In the genomic region with DNA sequence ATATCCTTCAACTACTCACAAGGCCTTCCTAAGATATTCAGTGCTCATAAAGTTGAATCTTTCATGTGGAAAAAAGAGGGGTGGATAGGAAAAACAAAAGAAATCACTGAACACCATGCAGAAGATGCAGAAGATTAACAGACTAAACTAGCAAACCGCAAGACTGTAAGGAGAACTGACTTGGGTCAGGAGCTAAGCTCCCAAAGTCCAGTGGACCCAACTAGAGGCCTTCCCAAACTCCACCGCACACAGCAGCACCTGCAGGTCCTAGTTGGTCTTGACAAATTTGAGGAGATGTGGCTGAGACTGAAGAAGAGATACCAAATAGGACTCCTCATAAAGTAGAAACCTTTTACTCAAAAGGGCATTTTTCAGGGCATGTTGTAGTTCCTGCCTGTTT, we compare ENCODE assay signal across 24 cellular contexts. TPM values are rescaled to one million over a fixed set of nuclear protein-coding genes. Genes with fewer than 3 reads are reported as not detected.
DNase-seq lines count a peak whose midpoint lies in the region; ATAC-seq and TF ChIP-seq lines count a peak whose summit lies in the region.
"Had no signal": no experiment of that assay in that cellular context is flagged by ENCODE, and none has a peak within 500 bp of the region (broad histone marks: within the 10 kb centered on the region; RNA-seq: fewer than 3 reads in every experiment).

No MANE protein-coding gene starts in this region.

- H3K27me3 ChIP-seq in IMR-90 (ENCODE audit: control insufficient read depth, insufficient read depth, low read length): no peaks in the 10 kb centered on the region
- H3K27me3 ChIP-seq: cardiac muscle cell, tibial artery had no signal

- H3K9me1 ChIP-seq in IMR-90 (ENCODE audit: insufficient read depth, low read length): peaks cover 17% of the 10 kb centered on the region

- intact Hi-C loops in activated CD8-positive, alpha-beta T cell treated with anti-CD3 and anti-CD28 coated beads for 36 hours (cut with micrococcal nuclease): no loop called here
- intact Hi-C loops in IMR-90 (cut with micrococcal nuclease): no loop called here
- intact Hi-C loops in activated T-helper 2 cell treated with anti-CD3 and anti-CD28 coated beads, Interferon-gamma antibody, Interleukin-2, Interleukin-4, amounts not matched to agents 10 μg/mL and 5 μg/mL and 100 μg/mL, durations not matched to agents 14 hours and 24 hours and 36 hours (cut with micrococcal nuclease): no loop called here

- H3K27me3 Mint-ChIP-seq in activated CD8-positive, alpha-beta T cell treated with anti-CD3 and anti-CD28 coated beads for 36 hours: no peaks in the 10 kb centered on the region
- no peaks in the 10 kb centered on the region for H3K27me3 Mint-ChIP-seq in activated CD8-positive, alpha-beta T cell treated with anti-CD3 and anti-CD28 coated beads, Interleukin-2, amount 10 ng/mL, durations not matched to agents 7 days and 5 days (ENCODE audit: low read depth)
- no peaks in the 10 kb centered on the region for H3K27me3 Mint-ChIP-seq in activated T-helper 2 cell treated with anti-CD3 and anti-CD28 coated beads, Interferon-gamma antibody, Interleukin-2, Interleukin-4, amounts not matched to agents 10 μg/mL and 5 μg/mL and 100 μg/mL, durations not matched to agents 14 hours and 24 hours and 36 hours (ENCODE audit: low read depth)
- H3K27me3 Mint-ChIP-seq in nephron progenitor cell (ENCODE audit: low read depth, poor library complexity): peaks cover 8% of the 10 kb centered on the region
- H3K27me3 Mint-ChIP-seq: dendritic cell treated with granulocyte-macrophage colony-stimulating factor and Interleukin-4, amounts not matched to agents 40 ng/mL and 50 ng/mL, for 4 days; stimulated activated memory B cell treated with anti-CD40 and anti-IgM and Interleukin-4, amounts not matched to agents 10 μg/mL and 1 μg/mL and 100 μg/mL, for 72 hours had no signal

- no peak overlapping the region for H3K14ac ChIP-seq in IMR-90 (replicated peaks; ENCODE audit: low read depth, low read length)

- dilution Hi-C loops in IMR-90 (cut with HindIII; ENCODE audit: low sequenced_read_pairs, unreplicated experiment): no loop called here

- no peak overlapping the region for H3K18ac ChIP-seq in IMR-90 (ENCODE audit: low read depth, low read length)

- no peak overlapping the region for H3K9ac ChIP-seq in IMR-90 (ENCODE audit: low read depth, low read length)

- peaks cover 39% of the 10 kb centered on the region for H4K20me1 ChIP-seq in IMR-90 (ENCODE audit: insufficient read depth, low read length)

- H2AFZ ChIP-seq in IMR-90 (replicated peaks; ENCODE audit: low read length, poor library complexity): no peak overlapping the region

- CTCF ChIA-PET in activated CD8-positive, alpha-beta T cell treated with anti-CD3 and anti-CD28 coated beads for 36 hours (lab: Charles Lee): no interaction called here
- CTCF ChIA-PET in activated CD8-positive, alpha-beta T cell treated with anti-CD3 and anti-CD28 coated beads, Interleukin-2, amount 10 ng/mL, durations not matched to agents 7 days and 5 days (lab: Charles Lee): interaction anchor here (0.8 to 1.8 kb wide), 2 partner anchors 45 to 180 kb away, joined by 3 to 6 read pairs; no protein-coding TSS in a partner anchor
- CTCF ChIA-PET in IMR-90 (lab: Yijun Ruan, JAX): no interaction called here

- POLR2A ChIA-PET in activated CD8-positive, alpha-beta T cell treated with anti-CD3 and anti-CD28 coated beads for 36 hours (lab: Charles Lee): interaction anchor here (1.3 to 2.0 kb wide), 2 partner anchors 8 to 15 kb away, joined by 3 to 6 read pairs; no protein-coding TSS in a partner anchor
- POLR2A ChIA-PET in activated CD8-positive, alpha-beta T cell treated with anti-CD3 and anti-CD28 coated beads, Interleukin-2, amount 10 ng/mL, durations not matched to agents 7 days and 5 days (lab: Charles Lee): no interaction called here
- POLR2A ChIA-PET in IMR-90 (lab: Charles Lee; ENCODE audit: unreplicated experiment): no interaction called here

- H3K4me3 Mint-ChIP-seq in activated CD8-positive, alpha-beta T cell treated with anti-CD3 and anti-CD28 coated beads for 36 hours: no peak overlapping the region
- H3K4me3 Mint-ChIP-seq in activated CD8-positive, alpha-beta T cell treated with anti-CD3 and anti-CD28 coated beads, Interleukin-2, amount 10 ng/mL, durations not matched to agents 7 days and 5 days: no peak overlapping the region
- peak overlapping the region; percentile 9 for H3K4me3 Mint-ChIP-seq in activated T-helper 2 cell treated with anti-CD3 and anti-CD28 coated beads, Interferon-gamma antibody, Interleukin-2, Interleukin-4, amounts not matched to agents 10 μg/mL and 5 μg/mL and 100 μg/mL, durations not matched to agents 14 hours and 24 hours and 36 hours (ENCODE audit: low read depth)
- H3K4me3 Mint-ChIP-seq in nephron progenitor cell: no peak overlapping the region
- H3K4me3 Mint-ChIP-seq: dendritic cell treated with granulocyte-macrophage colony-stimulating factor and Interleukin-4, amounts not matched to agents 40 ng/mL and 50 ng/mL, for 4 days; stimulated activated memory B cell treated with anti-CD40 and anti-IgM and Interleukin-4, amounts not matched to agents 10 μg/mL and 1 μg/mL and 100 μg/mL, for 72 hours had no signal

- no peak overlapping the region for H3K4me2 ChIP-seq in IMR-90 (ENCODE audit: low read depth, low read length)

- WGBS in IMR-90 (ENCODE audit: extremely low coverage in 2 of 2, insufficient read length in 1 of 2), 2 experiments: 80% methylated on average over 1 of the region's 2 CpGs; no CpG with 5 or more reads in 1 of the 2 experiments

- no peak overlapping the region for H2AK9ac ChIP-seq in IMR-90 (replicated peaks; ENCODE audit: low read depth, low read length, poor library complexity)

- H2BK5ac ChIP-seq in IMR-90 (ENCODE audit: low read depth, low read length, poor library complexity, severe bottlenecking): no peak overlapping the region

- no peak overlapping the region for H2AK5ac ChIP-seq in IMR-90 (ENCODE audit: low read depth, low read length)

- no peak overlapping the region for H2BK20ac ChIP-seq in IMR-90 (ENCODE audit: low read depth, low read length)

- H3K4ac ChIP-seq in IMR-90 (ENCODE audit: low read depth, low read length): no peak overlapping the region

- peaks cover 17 to 63% of the 10 kb centered on the region in 2 experiments for H3K79me1 ChIP-seq in IMR-90 (ENCODE audit: low read depth in 1 of 2, low read length in 2 of 2)

- H3K36me3 ChIP-seq in IMR-90 (ENCODE audit: control insufficient read depth, insufficient read depth, low read length): peaks cover 7% of the 10 kb centered on the region
- H3K36me3 ChIP-seq: cardiac muscle cell had no signal

- no peaks in the 10 kb centered on the region for H3K9me3 ChIP-seq in IMR-90 (ENCODE audit: control insufficient read depth, insufficient read depth, low read length)
- H3K9me3 ChIP-seq: lower lobe of right lung, tibial artery had no signal

- no peak overlapping the region for H3K4me3 ChIP-seq in IMR-90 (ENCODE audit: insufficient read depth, low read depth, low read length)
- H3K4me3 ChIP-seq: cardiac muscle cell, lower lobe of right lung, skin epidermis, tibial artery had no signal

- no peak for ATAC-seq in activated CD8-positive, alpha-beta T cell treated with anti-CD3 and anti-CD28 coated beads for 36 hours
- ATAC-seq in activated CD8-positive, alpha-beta T cell treated with anti-CD3 and anti-CD28 coated beads, Interleukin-2, amount 10 ng/mL, durations not matched to agents 7 days and 5 days: no peak
- ATAC-seq in IMR-90 (ENCODE audit: low read depth): no peak
- ATAC-seq: lower lobe of right lung; Right ventricle myocardium inferior; stimulated activated memory B cell treated with anti-CD40 and anti-IgM and Interleukin-4, amounts not matched to agents 10 μg/mL and 1 μg/mL and 100 μg/mL, for 72 hours had no signal

- DNase-seq in activated CD8-positive, alpha-beta T cell treated with anti-CD3 and anti-CD28 coated beads for 36 hours: no peak
- DNase-seq in activated CD8-positive, alpha-beta T cell treated with anti-CD3 and anti-CD28 coated beads, Interleukin-2, amount 10 ng/mL, durations not matched to agents 7 days and 5 days: no peak
- DNase-seq in IMR-90: no peak
- no peak for DNase-seq in activated T-helper 2 cell treated with anti-CD3 and anti-CD28 coated beads, Interferon-gamma antibody, Interleukin-2, Interleukin-4, amounts not matched to agents 10 μg/mL and 5 μg/mL and 100 μg/mL, durations not matched to agents 14 hours and 24 hours and 36 hours (ENCODE audit: low spot score)
- no peak for DNase-seq in nephron progenitor cell
- DNase-seq in stimulated activated CD4-positive, alpha-beta T cell treated with anti-CD3 and anti-CD28 coated beads, Interleukin-2, amount 100 ng/mL, for 24 hours: no peak
- no peak for DNase-seq in NCI-H1105 treated with DMSO at 0.1 percent for 48 hours (lab: John Stamatoyannopoulos, UW)
- DNase-seq in SKM-1 (lab: John Stamatoyannopoulos, UW; ENCODE audit: unreplicated experiment): no peak
- DNase-seq: activated CD4-positive, CD25-positive, alpha-beta regulatory T cell treated with anti-CD3 and anti-CD28 coated beads, Interleukin-2, amount 50 U/mL, for 72 hours; activated CD8-positive, alpha-beta memory T cell treated with anti-CD3 and anti-CD28 coated beads, Interleukin-2, amount 50 U/mL, for 4 hours; activated gamma-delta T cell treated with Interleukin-2 at 50 U/mL for 16 hours; anterior cingulate cortex; Calu3; lower lobe of right lung; NCI-H1436; NCI-H526 treated with DMSO at 0.1 percent for 48 hours; nucleus accumbens; stimulated activated CD4-positive, alpha-beta T cell treated with anti-CD3 and anti-CD28 coated beads, Interleukin-1b, Interleukin-23, amount 100 ng/mL, for 48 hours; tibial artery had no signal

- H3K4me1 Mint-ChIP-seq in activated CD8-positive, alpha-beta T cell treated with anti-CD3 and anti-CD28 coated beads for 36 hours (ENCODE audit: low read depth): peaks cover 51% of the 10 kb centered on the region
- peaks cover 68% of the 10 kb centered on the region for H3K4me1 Mint-ChIP-seq in activated CD8-positive, alpha-beta T cell treated with anti-CD3 and anti-CD28 coated beads, Interleukin-2, amount 10 ng/mL, durations not matched to agents 7 days and 5 days (ENCODE audit: low read depth)
- H3K4me1 Mint-ChIP-seq in activated T-helper 2 cell treated with anti-CD3 and anti-CD28 coated beads, Interferon-gamma antibody, Interleukin-2, Interleukin-4, amounts not matched to agents 10 μg/mL and 5 μg/mL and 100 μg/mL, durations not matched to agents 14 hours and 24 hours and 36 hours (ENCODE audit: low read depth): peaks cover 57% of the 10 kb centered on the region
- peaks cover 39% of the 10 kb centered on the region for H3K4me1 Mint-ChIP-seq in nephron progenitor cell

- H3K27ac ChIP-seq in IMR-90 (ENCODE audit: insufficient read depth, low read length): no peak overlapping the region
- H3K27ac ChIP-seq: cardiac muscle cell, lower lobe of right lung, skin epidermis, tibial artery had no signal

- no peak overlapping the region for H2BK120ac ChIP-seq in IMR-90 (ENCODE audit: low read depth, low read length)

- H3K4me1 ChIP-seq in IMR-90 (ENCODE audit: control insufficient read depth, insufficient read depth, low read length): peaks cover 10% of the 10 kb centered on the region

- H3K9me3 Mint-ChIP-seq in activated CD8-positive, alpha-beta T cell treated with anti-CD3 and anti-CD28 coated beads for 36 hours: no peaks in the 10 kb centered on the region
- H3K9me3 Mint-ChIP-seq in activated CD8-positive, alpha-beta T cell treated with anti-CD3 and anti-CD28 coated beads, Interleukin-2, amount 10 ng/mL, durations not matched to agents 7 days and 5 days (ENCODE audit: insufficient read depth): no peaks in the 10 kb centered on the region
- no peaks in the 10 kb centered on the region for H3K9me3 Mint-ChIP-seq in activated T-helper 2 cell treated with anti-CD3 and anti-CD28 coated beads, Interferon-gamma antibody, Interleukin-2, Interleukin-4, amounts not matched to agents 10 μg/mL and 5 μg/mL and 100 μg/mL, durations not matched to agents 14 hours and 24 hours and 36 hours
- peaks cover 16% of the 10 kb centered on the region for H3K9me3 Mint-ChIP-seq in nephron progenitor cell
- H3K9me3 Mint-ChIP-seq: dendritic cell treated with granulocyte-macrophage colony-stimulating factor and Interleukin-4, amounts not matched to agents 40 ng/mL and 50 ng/mL, for 4 days; stimulated activated memory B cell treated with anti-CD40 and anti-IgM and Interleukin-4, amounts not matched to agents 10 μg/mL and 1 μg/mL and 100 μg/mL, for 72 hours had no signal

- peak overlapping the region; percentile 79 for H3K27ac Mint-ChIP-seq in activated CD8-positive, alpha-beta T cell treated with anti-CD3 and anti-CD28 coated beads for 36 hours
- H3K27ac Mint-ChIP-seq in activated CD8-positive, alpha-beta T cell treated with anti-CD3 and anti-CD28 coated beads, Interleukin-2, amount 10 ng/mL, durations not matched to agents 7 days and 5 days: no peak overlapping the region
- H3K27ac Mint-ChIP-seq in activated T-helper 2 cell treated with anti-CD3 and anti-CD28 coated beads, Interferon-gamma antibody, Interleukin-2, Interleukin-4, amounts not matched to agents 10 μg/mL and 5 μg/mL and 100 μg/mL, durations not matched to agents 14 hours and 24 hours and 36 hours: peak overlapping the region; percentile 13
- H3K27ac Mint-ChIP-seq in nephron progenitor cell: peak overlapping the region; percentile 73
- H3K27ac Mint-ChIP-seq: dendritic cell treated with granulocyte-macrophage colony-stimulating factor and Interleukin-4, amounts not matched to agents 40 ng/mL and 50 ng/mL, for 4 days; stimulated activated memory B cell treated with anti-CD40 and anti-IgM and Interleukin-4, amounts not matched to agents 10 μg/mL and 1 μg/mL and 100 μg/mL, for 72 hours had no signal

- in situ Hi-C loops in IMR-90 (cut with MboI; ENCODE audit: low sequenced_read_pairs): no loop called here

- no TSS peak for BruUV-seq in IMR-90 (replicated peaks; lab: Mats Ljungman, UMichigan)

- H3K36me3 Mint-ChIP-seq in activated CD8-positive, alpha-beta T cell treated with anti-CD3 and anti-CD28 coated beads for 36 hours (ENCODE audit: low read depth): peaks cover 8% of the 10 kb centered on the region
- peaks cover 49% of the 10 kb centered on the region for H3K36me3 Mint-ChIP-seq in activated CD8-positive, alpha-beta T cell treated with anti-CD3 and anti-CD28 coated beads, Interleukin-2, amount 10 ng/mL, durations not matched to agents 7 days and 5 days (ENCODE audit: low read depth)
- peaks cover 42% of the 10 kb centered on the region for H3K36me3 Mint-ChIP-seq in activated T-helper 2 cell treated with anti-CD3 and anti-CD28 coated beads, Interferon-gamma antibody, Interleukin-2, Interleukin-4, amounts not matched to agents 10 μg/mL and 5 μg/mL and 100 μg/mL, durations not matched to agents 14 hours and 24 hours and 36 hours (ENCODE audit: low read depth)
- peaks cover 18% of the 10 kb centered on the region for H3K36me3 Mint-ChIP-seq in nephron progenitor cell (ENCODE audit: low read depth)

- no peak overlapping the region for H4K91ac ChIP-seq in IMR-90 (ENCODE audit: insufficient read depth, low read depth, low read length)

- H4K8ac ChIP-seq in IMR-90 (ENCODE audit: low read depth in 2 of 2, low read length in 2 of 2): no peak overlapping the region

- no peak overlapping the region for H4K5ac ChIP-seq in IMR-90 (ENCODE audit: low read depth, low read length)

- peak overlapping the region; percentile 64 for H3K23ac ChIP-seq in IMR-90 (ENCODE audit: low read depth, low read length)

- TF ChIP-seq POLR2A in IMR-90 (IDR thresholded peaks at IDR 0.05; ENCODE audit: low read depth, low read length): no peak

- no peak for TF ChIP-seq CTCF in activated CD8-positive, alpha-beta T cell treated with anti-CD3 and anti-CD28 coated beads for 36 hours (IDR thresholded peaks at IDR 0.05)
- no peak for TF ChIP-seq CTCF in IMR-90 (conservative IDR thresholded peaks at IDR 0.05; ENCODE audit: low read depth, low read length)
- no peak for TF ChIP-seq CTCF in nephron progenitor cell (IDR thresholded peaks at IDR 0.05)

- no peak overlapping the region for H3K56ac ChIP-seq in IMR-90 (ENCODE audit: extremely low read depth, insufficient read depth, low read length)

- H2BK15ac ChIP-seq in IMR-90 (ENCODE audit: low read depth, low read length): no peak overlapping the region

- no peak for TF ChIP-seq RAD21 in IMR-90 (IDR thresholded peaks at IDR 0.05; ENCODE audit: low read length)

RNA-seq across cellular contexts. Expression of a gene that starts 3.3 kb away (rescaled TPM):
- total RNA-seq in activated CD8-positive, alpha-beta T cell treated with anti-CD3 and anti-CD28 coated beads for 36 hours: 1 to 10 TPM; 8.8 to 9.0 TPM
- 10 to 100 TPM; 28.0 to 28.1 TPM for total RNA-seq in activated CD8-positive, alpha-beta T cell treated with anti-CD3 and anti-CD28 coated beads, Interleukin-2, amount 10 ng/mL, durations not matched to agents 7 days and 5 days
- total RNA-seq in IMR-90 (2012; rRNA removed): 25.6 and 28.6 TPM in 2 replicates
- polyA plus RNA-seq in IMR-90 (2012; rRNA removed): 11.9 and 12.6 TPM in 2 replicates
- polyA plus RNA-seq in IMR-90 (2012; cell fraction: cytosol; rRNA removed): 4.5 and 7.2 TPM in 2 replicates
- polyA plus RNA-seq in IMR-90 (2012; cell fraction: nucleus; rRNA removed; ENCODE audit: low replicate concordance): 9.3 and 27.5 TPM in 2 replicates
- 18.3 and 19.0 TPM in 2 replicates for total RNA-seq in activated T-helper 2 cell treated with anti-CD3 and anti-CD28 coated beads, Interferon-gamma antibody, Interleukin-2, Interleukin-4, amounts not matched to agents 10 μg/mL and 5 μg/mL and 100 μg/mL, durations not matched to agents 14 hours and 24 hours and 36 hours

RNA-seq across cellular contexts. Expression of a gene that starts 46.9 kb away (rescaled TPM):
- 1 to 10 TPM; 8.4 to 9.5 TPM for total RNA-seq in activated CD8-positive, alpha-beta T cell treated with anti-CD3 and anti-CD28 coated beads for 36 hours
- total RNA-seq in activated CD8-positive, alpha-beta T cell treated with anti-CD3 and anti-CD28 coated beads, Interleukin-2, amount 10 ng/mL, durations not matched to agents 7 days and 5 days: 1 to 10 TPM; 5.5 to 8.0 TPM
- total RNA-seq in IMR-90 (2012; rRNA removed): 15.8 and 16.3 TPM in 2 replicates
- 13.8 and 14.7 TPM in 2 replicates for polyA plus RNA-seq in IMR-90 (2012; rRNA removed)
- 7.0 and 8.4 TPM in 2 replicates for polyA plus RNA-seq in IMR-90 (2012; cell fraction: cytosol; rRNA removed)
- polyA plus RNA-seq in IMR-90 (2012; cell fraction: nucleus; rRNA removed; ENCODE audit: low replicate concordance): 9.6 and 25.1 TPM in 2 replicates
- total RNA-seq in activated T-helper 2 cell treated with anti-CD3 and anti-CD28 coated beads, Interferon-gamma antibody, Interleukin-2, Interleukin-4, amounts not matched to agents 10 μg/mL and 5 μg/mL and 100 μg/mL, durations not matched to agents 14 hours and 24 hours and 36 hours: 12.1 and 15.8 TPM in 2 replicates
